Comparison of ENCODE assay signal across 8 cellular contexts in the genomic region with DNA sequence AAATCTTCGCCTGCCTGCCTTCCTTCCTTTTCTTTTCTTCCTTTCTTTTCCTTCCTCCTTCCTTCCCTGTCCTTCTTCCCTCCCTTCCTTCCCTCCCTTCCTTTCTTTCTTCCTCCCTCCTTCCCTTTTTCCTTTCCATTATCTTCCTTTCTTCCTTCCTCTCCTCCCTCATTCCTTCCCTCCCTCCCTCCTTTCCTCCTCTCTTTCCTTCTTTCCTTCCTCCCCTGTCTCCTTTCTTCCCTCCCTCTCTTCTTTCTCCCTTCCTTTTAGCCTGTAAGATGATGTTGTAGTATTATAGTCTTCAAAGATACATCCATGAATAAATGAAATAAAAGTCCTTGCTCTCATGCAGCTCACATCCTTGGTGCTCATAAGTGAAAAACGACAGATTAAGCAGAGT.
"Had no signal": no experiment of that assay in that cellular context is flagged by ENCODE, and none has a peak within 500 bp of the region (broad histone marks: within the 10 kb centered on the region; RNA-seq: fewer than 3 reads in every experiment).

No MANE protein-coding gene starts in this region.

- FAIRE-seq: G401.6, GM12878, GM12891, GM12892, GM18507, GM19239 had no signal

- ATAC-seq: GM12878 had no signal

- H3K4me3 ChIP-seq: GM12878 had no signal

- DNase-seq: GDM1, GF-D8 had no signal
